9 cellular contexts compared by ENCODE assay signal in genomic region chr4:70713453-70714026, GRCh38. TPM values are rescaled to one million over a fixed set of nuclear protein-coding genes. Genes with fewer than 3 reads are reported as not detected.
DNase-seq lines count a peak whose midpoint lies in the region; ATAC-seq, FAIRE-seq and TF ChIP-seq lines count a peak whose summit lies in the region.
"Had no signal": no experiment of that assay in that cellular context is flagged by ENCODE, and none has a peak within 500 bp of the region (broad histone marks: within the 10 kb centered on the region; RNA-seq: fewer than 3 reads in every experiment).

No MANE protein-coding gene starts in this region.

- TF ChIP-seq POLR2A in testis (IDR thresholded peaks at IDR 0.05): no peak

- H3K36me3 ChIP-seq in psoas muscle (ENCODE audit: insufficient read depth in 1 of 2, low read depth in 1 of 2): no peaks in the 10 kb centered on the region
- H3K36me3 ChIP-seq in tibial artery: no peaks in the 10 kb centered on the region
- no peaks in the 10 kb centered on the region for H3K36me3 ChIP-seq in testis (ENCODE audit: low read depth, missing control alignments)

- H3K4me3 ChIP-seq in psoas muscle (peak overlapping the region; percentile 8), tibial artery (no peak overlapping the region), testis (no peak overlapping the region)

- 68 to 74% (median 68%) methylated on average over 6 of the region's 6 CpGs for WGBS in psoas muscle, 3 donors
- WGBS in testis, 2 donors: 59 to 69% methylated on average over 6 of the region's 6 CpGs

- H3K27ac ChIP-seq in psoas muscle: peak overlapping the region; percentile 42
- H3K27ac ChIP-seq in tibial artery: no peak overlapping the region
- H3K27ac ChIP-seq in testis: no peak overlapping the region

- ATAC-seq in HG02884 (IDR thresholded peaks at IDR 0.05; ENCODE audit: unreplicated experiment): peak; percentile 38
- ATAC-seq in psoas muscle: peak in 1 of 4 donors; percentile 19

- H3K9me3 ChIP-seq in psoas muscle: no peaks in the 10 kb centered on the region
- no peaks in the 10 kb centered on the region for H3K9me3 ChIP-seq in tibial artery
- H3K9me3 ChIP-seq in testis: no peaks in the 10 kb centered on the region

- H3K27me3 ChIP-seq in psoas muscle (ENCODE audit: insufficient read depth in 3 of 3, low read length in 2 of 3): no peaks in the 10 kb centered on the region
- H3K27me3 ChIP-seq in tibial artery: no peaks in the 10 kb centered on the region
- no peaks in the 10 kb centered on the region for H3K27me3 ChIP-seq in testis

- no peak for DNase-seq in GM19239 (ENCODE audit: insufficient read length, low spot score)
- DNase-seq in OCI-M1 (lab: John Stamatoyannopoulos, UW): peak; percentile 75
- no peak for DNase-seq in psoas muscle
- no peak for DNase-seq in NCI-H69 (lab: John Stamatoyannopoulos, UW)
- DNase-seq in tibial artery: no peak
- no peak for DNase-seq in activated naive CD4-positive, alpha-beta T cell (lab: John Stamatoyannopoulos, UW)
- no peak for DNase-seq in testis
- DNase-seq: anterior cingulate cortex had no signal

- peak; percentile 91 for FAIRE-seq in GM19239 (lab: Jason Lieb, UNC)

- H3K4me1 ChIP-seq in psoas muscle (peaks cover 34% of the 10 kb centered on the region), tibial artery (peaks cover 0 to 12% (median 2%) of the 10 kb centered on the region in 4 donors), testis (no peaks in the 10 kb centered on the region)

- intact Hi-C loops in psoas muscle (cut with DNase I): loop anchor here in 1 of 2 donors (2.0 kb wide), 1 partner anchor 13 kb away; no protein-coding TSS in a partner anchor
- intact Hi-C loops in tibial artery (cut with DNase I; ENCODE audit: low total_unique reads): no loop called here
- intact Hi-C loops in testis (cut with DNase I; ENCODE audit: low total_unique reads): no loop called here

- TF ChIP-seq CTCF in psoas muscle (IDR thresholded peaks at IDR 0.05) (no peak), tibial artery (IDR thresholded peaks at IDR 0.05) (no peak), testis (IDR thresholded peaks at IDR 0.05) (no peak)

RNA-seq across cellular contexts. Expression of gene RUFY3, which starts 8.2 kb away (rescaled TPM):
- total RNA-seq in psoas muscle (10 to 100 TPM; 31.3 to 53.7 (median 43.3) TPM), testis (100 to 1,000 TPM; 220 to 247 TPM)
- polyA plus RNA-seq in psoas muscle (10 to 100 TPM; 15.1 to 35.2 (median 27.7) TPM), testis (ENCODE audit: insufficient read depth, low read depth, low replicate concordance) (84.7 TPM)

RNA-seq across cellular contexts. Expression of gene UTP3, which starts 25.2 kb away (rescaled TPM):
- total RNA-seq in psoas muscle (10 to 100 TPM; 13.1 to 22.6 (median 20.2) TPM), testis (10 to 100 TPM; 25.4 to 26.0 TPM)
- polyA plus RNA-seq in psoas muscle (10 to 100 TPM; 13.0 to 32.5 (median 28.6) TPM), testis (ENCODE audit: insufficient read depth, low read depth, low replicate concordance) (18.5 TPM)

RNA-seq across cellular contexts. Expression of gene JCHAIN, which starts 47.2 kb away (rescaled TPM):
- total RNA-seq in psoas muscle (1 to 10 TPM in 3 of 4 donors, under 1 TPM in 1; 0.50 to 3.0 (median 1.7) TPM), testis (under 1 TPM in 1 of 2 donors, not detected in 1; 0.99 TPM)
- polyA plus RNA-seq in psoas muscle (under 1 TPM; 0.13 to 0.73 (median 0.15) TPM), testis (ENCODE audit: insufficient read depth, low read depth, low replicate concordance) (34.0 TPM)

Comparison
In these comparisons a context has a peak if more than half of its experiments do, and no peak if none do; other contexts are left out.
1. RNA of gene RUFY3, which starts 8.2 kb away (total RNA-seq): 220 to 247 TPM in testis; 31.3 to 53.7 TPM in psoas muscle; every median in the first group is over 4 times any median in the second.